16 cellular contexts compared by ENCODE assay signal in genomic region chr13:83819611-83820010, GRCh38.
"Had no signal": no experiment of that assay in that cellular context is flagged by ENCODE, and none has a peak within 500 bp of the region (broad histone marks: within the 10 kb centered on the region; RNA-seq: fewer than 3 reads in every experiment).

No MANE protein-coding gene starts in this region.

- H3K4me3 Mint-ChIP-seq: activated naive CD8-positive, alpha-beta T cell treated with anti-CD3 and anti-CD28 coated beads, Interleukin-2, amount 50 U/mL, for 24 hours; nephron progenitor cell; stimulated activated naive CD8-positive, alpha-beta T cell treated with anti-CD3 and anti-CD28 coated beads, Interleukin-15, Interleukin-2, amounts not matched to agents 100 ng/mL and 50 ng/mL, for 24 hours; T-cell had no signal

- H3K27ac ChIP-seq: esophagus muscularis mucosa, gastrocnemius medialis, ovary, upper lobe of right lung had no signal

- DNase-seq: activated CD4-positive, alpha-beta T cell treated with anti-CD3 and anti-CD28 coated beads for 48 hours; activated CD8-positive, alpha-beta memory T cell treated with anti-CD3 and anti-CD28 coated beads for 24 hours; activated naive CD4-positive, alpha-beta T cell treated with Interleukin-2 at 50 U/mL for 16 hours; activated naive CD8-positive, alpha-beta T cell treated with anti-CD3 and anti-CD28 coated beads, Interleukin-2, amount 50 U/mL, for 24 hours; gastrocnemius medialis; left ventricle myocardium superior; mesenchymal stem cell; nephron progenitor cell; ovary; stimulated activated CD4-positive, alpha-beta T cell treated with anti-CD3 and anti-CD28 coated beads, Interleukin-15, amount 100 ng/mL, for 24 hours; stimulated activated CD4-positive, alpha-beta T cell treated with anti-CD3 and anti-CD28 coated beads, Interleukin-4, amount 100 ng/mL, for 24 hours; T-cell; T1000; upper lobe of right lung had no signal

- H3K27me3 Mint-ChIP-seq: activated naive CD8-positive, alpha-beta T cell treated with anti-CD3 and anti-CD28 coated beads, Interleukin-2, amount 50 U/mL, for 24 hours; stimulated activated naive CD8-positive, alpha-beta T cell treated with anti-CD3 and anti-CD28 coated beads, Interleukin-15, Interleukin-2, amounts not matched to agents 100 ng/mL and 50 ng/mL, for 24 hours; T-cell had no signal

- H3K4me1 Mint-ChIP-seq: activated naive CD8-positive, alpha-beta T cell treated with anti-CD3 and anti-CD28 coated beads, Interleukin-2, amount 50 U/mL, for 24 hours; nephron progenitor cell; T-cell had no signal

- ATAC-seq: activated naive CD8-positive, alpha-beta T cell treated with anti-CD3 and anti-CD28 coated beads, Interleukin-2, amount 50 U/mL, for 24 hours; gastrocnemius medialis; left ventricle myocardium superior; T-cell; upper lobe of right lung had no signal

- H3K9me3 ChIP-seq: esophagus muscularis mucosa, gastrocnemius medialis, ovary, upper lobe of right lung had no signal

- H3K36me3 ChIP-seq: esophagus muscularis mucosa, gastrocnemius medialis, ovary, upper lobe of right lung had no signal

- H3K36me3 Mint-ChIP-seq: T-cell had no signal

- H3K4me3 ChIP-seq: esophagus muscularis mucosa, gastrocnemius medialis, ovary, upper lobe of right lung had no signal

- H3K4me1 ChIP-seq: esophagus muscularis mucosa, gastrocnemius medialis, upper lobe of right lung had no signal

- H3K27me3 ChIP-seq: esophagus muscularis mucosa, gastrocnemius medialis, ovary, upper lobe of right lung had no signal

- H3K27ac Mint-ChIP-seq: activated naive CD8-positive, alpha-beta T cell treated with anti-CD3 and anti-CD28 coated beads, Interleukin-2, amount 50 U/mL, for 24 hours; nephron progenitor cell; stimulated activated naive CD8-positive, alpha-beta T cell treated with anti-CD3 and anti-CD28 coated beads, Interleukin-15, Interleukin-2, amounts not matched to agents 100 ng/mL and 50 ng/mL, for 24 hours; T-cell had no signal
